In the genomic region with DNA sequence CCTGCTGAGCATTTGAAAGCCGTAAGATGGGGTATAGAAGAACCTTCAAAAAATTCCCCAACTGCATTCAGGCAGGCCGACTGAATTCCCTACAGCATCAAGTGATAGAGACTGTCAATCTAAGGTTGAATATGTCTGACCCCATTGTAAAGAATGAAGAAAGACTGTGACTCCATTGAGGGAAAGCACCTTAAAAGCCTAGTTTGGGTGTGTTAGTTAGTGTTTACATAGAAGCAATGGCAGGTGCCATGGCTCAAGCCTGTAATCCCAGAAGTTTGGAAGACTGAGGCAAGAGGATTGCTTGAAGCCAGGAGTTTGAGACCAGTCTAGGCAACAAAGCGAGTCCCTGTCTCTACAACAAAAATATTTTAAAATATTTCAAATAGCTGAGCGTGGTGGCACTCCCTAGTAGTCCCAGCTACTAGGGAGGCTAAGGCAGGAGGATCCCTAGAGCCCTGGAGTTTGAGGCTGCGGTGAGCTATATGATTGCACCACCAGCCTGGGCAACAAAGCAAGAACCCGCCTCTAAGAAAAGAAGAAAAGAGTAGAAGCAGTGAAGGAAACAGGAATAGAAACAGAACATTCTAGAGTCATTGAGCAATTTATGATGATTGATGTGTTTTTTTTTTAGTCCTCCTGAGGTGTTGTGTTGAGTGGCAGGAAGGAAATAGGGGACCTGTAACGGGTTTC, we compare ENCODE assay signal across 1 cellular context.
TF ChIP-seq lines count a peak whose summit lies in the region.

No MANE protein-coding gene starts in this region.

TF ChIP-seq in K562, 482 proteins besides CTCF, POLR2A, EP300 and RAD21 (continued from another document):
- TF ChIP-seq ADNP (tag; IDR thresholded peaks at IDR 0.05) (no peak), TAF1 (IDR thresholded peaks at IDR 0.05; ENCODE audit: control insufficient read depth, extremely low read depth, insufficient read depth, low read length, severe bottlenecking) (peak; percentile 29), ZNF140 (CRISPR knock-in tag; IDR thresholded peaks at IDR 0.05) (0 out of 2 replicates have a peak, but pooled peaks have one; percentile 17), BRCA1 (IDR thresholded peaks at IDR 0.05) (no peak), BRCA1 (CRISPR knock-in tag; IDR thresholded peaks at IDR 0.05) (no peak), ZFP30 (CRISPR knock-in tag; IDR thresholded peaks at IDR 0.05; ENCODE audit: borderline replicate concordance) (no peak), ZNF121 (CRISPR knock-in tag; conservative IDR thresholded peaks at IDR 0.05) (no peak), MCM5 (IDR thresholded peaks at IDR 0.05; ENCODE audit: low read depth) (no peak), TEAD2 (tag; IDR thresholded peaks at IDR 0.05) (peak; percentile 75), ZNF224 (CRISPR knock-in tag; IDR thresholded peaks at IDR 0.05) (no peak), ZNF143 (CRISPR knock-in tag; IDR thresholded peaks at IDR 0.05) (no peak), CC2D1A (IDR thresholded peaks at IDR 0.05) (no peak), ZKSCAN3 (CRISPR knock-in tag; IDR thresholded peaks at IDR 0.05) (no peak), FIP1L1 (IDR thresholded peaks at IDR 0.05; ENCODE audit: low read depth, low read length, poor library complexity, severe bottlenecking) (no peak), ZNF75A (CRISPR knock-in tag; IDR thresholded peaks at IDR 0.05) (no peak), GATAD2A (IDR thresholded peaks at IDR 0.05) (no peak), RBM34 (IDR thresholded peaks at IDR 0.05; ENCODE audit: borderline replicate concordance, insufficient read depth, low read length) (no peak), HDAC8 (tag; IDR thresholded peaks at IDR 0.05) (no peak), CSDE1 (IDR thresholded peaks at IDR 0.05) (no peak), MAFF (IDR thresholded peaks at IDR 0.05; ENCODE audit: low read length) (no peak), SREBF2 (CRISPR knock-in tag; IDR thresholded peaks at IDR 0.05) (no peak), TOE1 (IDR thresholded peaks at IDR 0.05; ENCODE audit: borderline replicate concordance) (no peak), TOE1 (CRISPR knock-in tag; IDR thresholded peaks at IDR 0.05; ENCODE audit: borderline replicate concordance, low read depth) (no peak), ETV5 (CRISPR knock-in tag; IDR thresholded peaks at IDR 0.05; ENCODE audit: low read depth) (no peak), KDM2B (CRISPR knock-in tag; IDR thresholded peaks at IDR 0.05) (no peak), ZNF347 (CRISPR knock-in tag; IDR thresholded peaks at IDR 0.05; ENCODE audit: low read depth) (no peak), ZNF316 (IDR thresholded peaks at IDR 0.05) (peak; percentile 88), LEF1 (IDR thresholded peaks at IDR 0.05) (no peak), PPARD (CRISPR knock-in tag; IDR thresholded peaks at IDR 0.05) (no peak), HOXB6 (CRISPR knock-in tag; IDR thresholded peaks at IDR 0.05; ENCODE audit: borderline replicate concordance) (no peak), PTRF (tag; IDR thresholded peaks at IDR 0.05) (no peak), ARHGAP35 (IDR thresholded peaks at IDR 0.05; ENCODE audit: partially characterized antibody) (no peak), BDP1 (IDR thresholded peaks at IDR 0.05; ENCODE audit: insufficient read depth, insufficient read length) (no peak), ASH1L (IDR thresholded peaks at IDR 0.05; ENCODE audit: borderline replicate concordance, low read depth, partially characterized antibody) (no peak), HNRNPH1 (optimal IDR thresholded peaks at IDR 0.05; ENCODE audit: low read depth, low read length) (no peak), CTBP1 (IDR thresholded peaks at IDR 0.05; ENCODE audit: borderline replicate concordance) (no peak), SMARCE1 (IDR thresholded peaks at IDR 0.05) (no peak), ELF1 (tag; IDR thresholded peaks at IDR 0.05) (peak; percentile 72; the same call in 1 of the 2 replicates)
- TF ChIP-seq, protein P1, sequence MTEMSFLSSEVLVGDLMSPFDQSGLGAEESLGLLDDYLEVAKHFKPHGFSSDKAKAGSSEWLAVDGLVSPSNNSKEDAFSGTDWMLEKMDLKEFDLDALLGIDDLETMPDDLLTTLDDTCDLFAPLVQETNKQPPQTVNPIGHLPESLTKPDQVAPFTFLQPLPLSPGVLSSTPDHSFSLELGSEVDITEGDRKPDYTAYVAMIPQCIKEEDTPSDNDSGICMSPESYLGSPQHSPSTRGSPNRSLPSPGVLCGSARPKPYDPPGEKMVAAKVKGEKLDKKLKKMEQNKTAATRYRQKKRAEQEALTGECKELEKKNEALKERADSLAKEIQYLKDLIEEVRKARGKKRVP (CRISPR knock-in tag; IDR thresholded peaks at IDR 0.05): no peak
- TF ChIP-seq, protein P2, sequence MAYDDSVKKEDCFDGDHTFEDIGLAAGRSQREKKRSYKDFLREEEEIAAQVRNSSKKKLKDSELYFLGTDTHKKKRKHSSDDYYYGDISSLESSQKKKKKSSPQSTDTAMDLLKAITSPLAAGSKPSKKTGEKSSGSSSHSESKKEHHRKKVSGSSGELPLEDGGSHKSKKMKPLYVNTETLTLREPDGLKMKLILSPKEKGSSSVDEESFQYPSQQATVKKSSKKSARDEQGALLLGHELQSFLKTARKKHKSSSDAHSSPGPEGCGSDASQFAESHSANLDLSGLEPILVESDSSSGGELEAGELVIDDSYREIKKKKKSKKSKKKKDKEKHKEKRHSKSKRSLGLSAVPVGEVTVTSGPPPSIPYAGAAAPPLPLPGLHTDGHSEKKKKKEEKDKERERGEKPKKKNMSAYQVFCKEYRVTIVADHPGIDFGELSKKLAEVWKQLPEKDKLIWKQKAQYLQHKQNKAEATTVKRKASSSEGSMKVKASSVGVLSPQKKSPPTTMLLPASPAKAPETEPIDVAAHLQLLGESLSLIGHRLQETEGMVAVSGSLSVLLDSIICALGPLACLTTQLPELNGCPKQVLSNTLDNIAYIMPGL (CRISPR knock-in tag; IDR thresholded peaks at IDR 0.05): no peak
- TF ChIP-seq, protein P3, sequence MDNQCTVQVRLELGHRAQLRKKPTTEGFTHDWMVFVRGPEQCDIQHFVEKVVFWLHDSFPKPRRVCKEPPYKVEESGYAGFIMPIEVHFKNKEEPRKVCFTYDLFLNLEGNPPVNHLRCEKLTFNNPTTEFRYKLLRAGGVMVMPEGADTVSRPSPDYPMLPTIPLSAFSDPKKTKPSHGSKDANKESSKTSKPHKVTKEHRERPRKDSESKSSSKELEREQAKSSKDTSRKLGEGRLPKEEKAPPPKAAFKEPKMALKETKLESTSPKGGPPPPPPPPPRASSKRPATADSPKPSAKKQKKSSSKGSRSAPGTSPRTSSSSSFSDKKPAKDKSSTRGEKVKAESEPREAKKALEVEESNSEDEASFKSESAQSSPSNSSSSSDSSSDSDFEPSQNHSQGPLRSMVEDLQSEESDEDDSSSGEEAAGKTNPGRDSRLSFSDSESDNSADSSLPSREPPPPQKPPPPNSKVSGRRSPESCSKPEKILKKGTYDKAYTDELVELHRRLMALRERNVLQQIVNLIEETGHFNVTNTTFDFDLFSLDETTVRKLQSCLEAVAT (IDR thresholded peaks at IDR 0.05): no peak
- TF ChIP-seq, protein P4, sequence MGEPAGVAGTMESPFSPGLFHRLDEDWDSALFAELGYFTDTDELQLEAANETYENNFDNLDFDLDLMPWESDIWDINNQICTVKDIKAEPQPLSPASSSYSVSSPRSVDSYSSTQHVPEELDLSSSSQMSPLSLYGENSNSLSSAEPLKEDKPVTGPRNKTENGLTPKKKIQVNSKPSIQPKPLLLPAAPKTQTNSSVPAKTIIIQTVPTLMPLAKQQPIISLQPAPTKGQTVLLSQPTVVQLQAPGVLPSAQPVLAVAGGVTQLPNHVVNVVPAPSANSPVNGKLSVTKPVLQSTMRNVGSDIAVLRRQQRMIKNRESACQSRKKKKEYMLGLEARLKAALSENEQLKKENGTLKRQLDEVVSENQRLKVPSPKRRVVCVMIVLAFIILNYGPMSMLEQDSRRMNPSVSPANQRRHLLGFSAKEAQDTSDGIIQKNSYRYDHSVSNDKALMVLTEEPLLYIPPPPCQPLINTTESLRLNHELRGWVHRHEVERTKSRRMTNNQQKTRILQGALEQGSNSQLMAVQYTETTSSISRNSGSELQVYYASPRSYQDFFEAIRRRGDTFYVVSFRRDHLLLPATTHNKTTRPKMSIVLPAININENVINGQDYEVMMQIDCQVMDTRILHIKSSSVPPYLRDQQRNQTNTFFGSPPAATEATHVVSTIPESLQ (CRISPR knock-in tag; IDR thresholded peaks at IDR 0.05): no peak
- TF ChIP-seq, protein P5, sequence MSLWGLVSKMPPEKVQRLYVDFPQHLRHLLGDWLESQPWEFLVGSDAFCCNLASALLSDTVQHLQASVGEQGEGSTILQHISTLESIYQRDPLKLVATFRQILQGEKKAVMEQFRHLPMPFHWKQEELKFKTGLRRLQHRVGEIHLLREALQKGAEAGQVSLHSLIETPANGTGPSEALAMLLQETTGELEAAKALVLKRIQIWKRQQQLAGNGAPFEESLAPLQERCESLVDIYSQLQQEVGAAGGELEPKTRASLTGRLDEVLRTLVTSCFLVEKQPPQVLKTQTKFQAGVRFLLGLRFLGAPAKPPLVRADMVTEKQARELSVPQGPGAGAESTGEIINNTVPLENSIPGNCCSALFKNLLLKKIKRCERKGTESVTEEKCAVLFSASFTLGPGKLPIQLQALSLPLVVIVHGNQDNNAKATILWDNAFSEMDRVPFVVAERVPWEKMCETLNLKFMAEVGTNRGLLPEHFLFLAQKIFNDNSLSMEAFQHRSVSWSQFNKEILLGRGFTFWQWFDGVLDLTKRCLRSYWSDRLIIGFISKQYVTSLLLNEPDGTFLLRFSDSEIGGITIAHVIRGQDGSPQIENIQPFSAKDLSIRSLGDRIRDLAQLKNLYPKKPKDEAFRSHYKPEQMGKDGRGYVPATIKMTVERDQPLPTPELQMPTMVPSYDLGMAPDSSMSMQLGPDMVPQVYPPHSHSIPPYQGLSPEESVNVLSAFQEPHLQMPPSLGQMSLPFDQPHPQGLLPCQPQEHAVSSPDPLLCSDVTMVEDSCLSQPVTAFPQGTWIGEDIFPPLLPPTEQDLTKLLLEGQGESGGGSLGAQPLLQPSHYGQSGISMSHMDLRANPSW (CRISPR knock-in tag; IDR thresholded peaks at IDR 0.05): no peak
- TF ChIP-seq, protein P6, sequence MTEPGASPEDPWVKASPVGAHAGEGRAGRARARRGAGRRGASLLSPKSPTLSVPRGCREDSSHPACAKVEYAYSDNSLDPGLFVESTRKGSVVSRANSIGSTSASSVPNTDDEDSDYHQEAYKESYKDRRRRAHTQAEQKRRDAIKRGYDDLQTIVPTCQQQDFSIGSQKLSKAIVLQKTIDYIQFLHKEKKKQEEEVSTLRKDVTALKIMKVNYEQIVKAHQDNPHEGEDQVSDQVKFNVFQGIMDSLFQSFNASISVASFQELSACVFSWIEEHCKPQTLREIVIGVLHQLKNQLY (CRISPR knock-in tag; conservative IDR thresholded peaks at IDR 0.05): no peak
- TF ChIP-seq, protein P7, sequence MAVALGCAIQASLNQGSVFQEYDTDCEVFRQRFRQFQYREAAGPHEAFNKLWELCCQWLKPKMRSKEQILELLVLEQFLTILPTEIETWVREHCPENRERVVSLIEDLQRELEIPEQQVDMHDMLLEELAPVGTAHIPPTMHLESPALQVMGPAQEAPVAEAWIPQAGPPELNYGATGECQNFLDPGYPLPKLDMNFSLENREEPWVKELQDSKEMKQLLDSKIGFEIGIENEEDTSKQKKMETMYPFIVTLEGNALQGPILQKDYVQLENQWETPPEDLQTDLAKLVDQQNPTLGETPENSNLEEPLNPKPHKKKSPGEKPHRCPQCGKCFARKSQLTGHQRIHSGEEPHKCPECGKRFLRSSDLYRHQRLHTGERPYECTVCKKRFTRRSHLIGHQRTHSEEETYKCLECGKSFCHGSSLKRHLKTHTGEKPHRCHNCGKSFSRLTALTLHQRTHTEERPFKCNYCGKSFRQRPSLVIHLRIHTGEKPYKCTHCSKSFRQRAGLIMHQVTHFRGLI (CRISPR knock-in tag; IDR thresholded peaks at IDR 0.05): no peak; the same call in 1 of the 2 replicates
- TF ChIP-seq, protein P8, sequence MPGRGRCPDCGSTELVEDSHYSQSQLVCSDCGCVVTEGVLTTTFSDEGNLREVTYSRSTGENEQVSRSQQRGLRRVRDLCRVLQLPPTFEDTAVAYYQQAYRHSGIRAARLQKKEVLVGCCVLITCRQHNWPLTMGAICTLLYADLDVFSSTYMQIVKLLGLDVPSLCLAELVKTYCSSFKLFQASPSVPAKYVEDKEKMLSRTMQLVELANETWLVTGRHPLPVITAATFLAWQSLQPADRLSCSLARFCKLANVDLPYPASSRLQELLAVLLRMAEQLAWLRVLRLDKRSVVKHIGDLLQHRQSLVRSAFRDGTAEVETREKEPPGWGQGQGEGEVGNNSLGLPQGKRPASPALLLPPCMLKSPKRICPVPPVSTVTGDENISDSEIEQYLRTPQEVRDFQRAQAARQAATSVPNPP (IDR thresholded peaks at IDR 0.05; ENCODE audit: borderline replicate concordance, insufficient read depth, insufficient read length): no peak
- TF ChIP-seq, protein P9, sequence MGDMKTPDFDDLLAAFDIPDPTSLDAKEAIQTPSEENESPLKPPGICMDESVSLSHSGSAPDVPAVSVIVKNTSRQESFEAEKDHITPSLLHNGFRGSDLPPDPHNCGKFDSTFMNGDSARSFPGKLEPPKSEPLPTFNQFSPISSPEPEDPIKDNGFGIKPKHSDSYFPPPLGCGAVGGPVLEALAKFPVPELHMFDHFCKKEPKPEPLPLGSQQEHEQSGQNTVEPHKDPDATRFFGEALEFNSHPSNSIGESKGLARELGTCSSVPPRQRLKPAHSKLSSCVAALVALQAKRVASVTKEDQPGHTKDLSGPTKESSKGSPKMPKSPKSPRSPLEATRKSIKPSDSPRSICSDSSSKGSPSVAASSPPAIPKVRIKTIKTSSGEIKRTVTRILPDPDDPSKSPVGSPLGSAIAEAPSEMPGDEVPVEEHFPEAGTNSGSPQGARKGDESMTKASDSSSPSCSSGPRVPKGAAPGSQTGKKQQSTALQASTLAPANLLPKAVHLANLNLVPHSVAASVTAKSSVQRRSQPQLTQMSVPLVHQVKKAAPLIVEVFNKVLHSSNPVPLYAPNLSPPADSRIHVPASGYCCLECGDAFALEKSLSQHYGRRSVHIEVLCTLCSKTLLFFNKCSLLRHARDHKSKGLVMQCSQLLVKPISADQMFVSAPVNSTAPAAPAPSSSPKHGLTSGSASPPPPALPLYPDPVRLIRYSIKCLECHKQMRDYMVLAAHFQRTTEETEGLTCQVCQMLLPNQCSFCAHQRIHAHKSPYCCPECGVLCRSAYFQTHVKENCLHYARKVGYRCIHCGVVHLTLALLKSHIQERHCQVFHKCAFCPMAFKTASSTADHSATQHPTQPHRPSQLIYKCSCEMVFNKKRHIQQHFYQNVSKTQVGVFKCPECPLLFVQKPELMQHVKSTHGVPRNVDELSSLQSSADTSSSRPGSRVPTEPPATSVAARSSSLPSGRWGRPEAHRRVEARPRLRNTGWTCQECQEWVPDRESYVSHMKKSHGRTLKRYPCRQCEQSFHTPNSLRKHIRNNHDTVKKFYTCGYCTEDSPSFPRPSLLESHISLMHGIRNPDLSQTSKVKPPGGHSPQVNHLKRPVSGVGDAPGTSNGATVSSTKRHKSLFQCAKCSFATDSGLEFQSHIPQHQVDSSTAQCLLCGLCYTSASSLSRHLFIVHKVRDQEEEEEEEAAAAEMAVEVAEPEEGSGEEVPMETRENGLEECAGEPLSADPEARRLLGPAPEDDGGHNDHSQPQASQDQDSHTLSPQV (IDR thresholded peaks at IDR 0.05): peak; percentile 91
- TF ChIP-seq, protein P10, sequence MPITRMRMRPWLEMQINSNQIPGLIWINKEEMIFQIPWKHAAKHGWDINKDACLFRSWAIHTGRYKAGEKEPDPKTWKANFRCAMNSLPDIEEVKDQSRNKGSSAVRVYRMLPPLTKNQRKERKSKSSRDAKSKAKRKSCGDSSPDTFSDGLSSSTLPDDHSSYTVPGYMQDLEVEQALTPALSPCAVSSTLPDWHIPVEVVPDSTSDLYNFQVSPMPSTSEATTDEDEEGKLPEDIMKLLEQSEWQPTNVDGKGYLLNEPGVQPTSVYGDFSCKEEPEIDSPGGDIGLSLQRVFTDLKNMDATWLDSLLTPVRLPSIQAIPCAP (CRISPR knock-in tag; IDR thresholded peaks at IDR 0.05; ENCODE audit: borderline replicate concordance): no peak
TF ChIP-seq in K562: peak in this region for 60.
